27 cellular contexts compared by ENCODE assay signal in genomic region chr7:138755831-138756590, GRCh38. TPM values are rescaled to one million over a fixed set of nuclear protein-coding genes. Genes with fewer than 3 reads are reported as not detected.
DNase-seq lines count a peak whose midpoint lies in the region; ATAC-seq and TF ChIP-seq lines count a peak whose summit lies in the region.
"Had no signal": no experiment of that assay in that cellular context is flagged by ENCODE, and none has a peak within 500 bp of the region (broad histone marks: within the 10 kb centered on the region; RNA-seq: fewer than 3 reads in every experiment).

No MANE protein-coding gene starts in this region.

- peaks cover 21 to 50% (median 28%) of the 10 kb centered on the region in 4 donors for H3K4me1 Mint-ChIP-seq in CD4-positive, alpha-beta memory T cell
- peaks cover 14 to 29% of the 10 kb centered on the region in 2 donors for H3K4me1 Mint-ChIP-seq in effector memory CD8-positive, alpha-beta T cell (ENCODE audit: low read depth in 2 of 2)
- H3K4me1 Mint-ChIP-seq in nephron: peaks cover 41% of the 10 kb centered on the region
- H3K4me1 Mint-ChIP-seq: stimulated activated naive B cell treated with anti-CD40 and anti-IgM and Interleukin-4, amounts not matched to agents 10 μg/mL and 1 μg/mL and 100 μg/mL, for 72 hours had no signal

- WGBS in testis, 2 donors: 72 to 81% methylated on average over 4 of the region's 4 CpGs
- 66 to 71% (median 70%) methylated on average over 4 of the region's 4 CpGs for WGBS in ovary, 3 donors

- intact Hi-C loops in CD4-positive, alpha-beta memory T cell (cut with micrococcal nuclease): loop anchor here (10.0 kb wide), 1 partner anchor 359 kb away; no protein-coding TSS in a partner anchor
- intact Hi-C loops in PC-3 (cut with micrococcal nuclease): loop anchor here (2.0 kb wide), 2 partner anchors 73 to 109 kb away; no protein-coding TSS in a partner anchor
- intact Hi-C loops in testis (cut with DNase I; ENCODE audit: low total_unique reads): no loop called here
- intact Hi-C loops in ovary (cut with DNase I): no loop called here

- H3K27me3 Mint-ChIP-seq in CD4-positive, alpha-beta memory T cell: no peaks in the 10 kb centered on the region
- H3K27me3 Mint-ChIP-seq in effector memory CD8-positive, alpha-beta T cell: no peaks in the 10 kb centered on the region
- H3K27me3 Mint-ChIP-seq in nephron (ENCODE audit: low read depth): peaks cover 4% of the 10 kb centered on the region
- H3K27me3 Mint-ChIP-seq: activated naive CD8-positive, alpha-beta T cell treated with anti-CD3 and anti-CD28 coated beads, Interleukin-2, amount 50 U/mL, for 24 hours had no signal

- POLR2A ChIA-PET in CD4-positive, alpha-beta memory T cell (lab: Charles Lee; ENCODE audit: partially characterized antibody): no interaction called here
- POLR2A ChIA-PET in PC-3 (lab: Charles Lee; ENCODE audit: unreplicated experiment): no interaction called here

- H3K9me3 Mint-ChIP-seq in CD4-positive, alpha-beta memory T cell: peaks cover 0 to 4% (median 0%) of the 10 kb centered on the region in 8 donors
- no peaks in the 10 kb centered on the region for H3K9me3 Mint-ChIP-seq in effector memory CD8-positive, alpha-beta T cell
- no peaks in the 10 kb centered on the region for H3K9me3 Mint-ChIP-seq in nephron
- H3K9me3 Mint-ChIP-seq: activated T-helper 2 cell treated with anti-CD3 and anti-CD28 coated beads, Interferon-gamma antibody, Interleukin-2, Interleukin-4, amounts not matched to agents 10 μg/mL and 5 μg/mL and 100 μg/mL, durations not matched to agents 14 hours and 24 hours and 36 hours; stimulated activated naive B cell treated with anti-CD40 and anti-IgM and Interleukin-4, amounts not matched to agents 10 μg/mL and 1 μg/mL and 100 μg/mL, for 72 hours had no signal

- no peak overlapping the region for H3K4me3 ChIP-seq in CD4-positive, alpha-beta memory T cell (ENCODE audit: low read length in 2 of 2)
- peak overlapping the region; percentile 20; the same call in 1 of the 2 replicates for H3K4me3 ChIP-seq in PC-3 (ENCODE audit: low read length)
- no peak overlapping the region for H3K4me3 ChIP-seq in testis
- no peak overlapping the region for H3K4me3 ChIP-seq in ovary
- H3K4me3 ChIP-seq: gastrocnemius medialis, tibial nerve had no signal

- peak overlapping the region; percentile 66 for H3K4me2 ChIP-seq in PC-3 (ENCODE audit: low read length)

- H3K27ac ChIP-seq in CD4-positive, alpha-beta memory T cell (ENCODE audit: low read depth, low read length): no peak overlapping the region
- H3K27ac ChIP-seq in PC-3 (ENCODE audit: low read length) (peak overlapping the region; percentile 98), testis (no peak overlapping the region), ovary (no peak overlapping the region)
- H3K27ac ChIP-seq: epithelial cell of prostate, gastrocnemius medialis, tibial nerve had no signal

- no peaks in the 10 kb centered on the region for H4K20me1 ChIP-seq in PC-3 (ENCODE audit: low read length)

- no peaks in the 10 kb centered on the region for H3K36me3 Mint-ChIP-seq in CD4-positive, alpha-beta memory T cell
- no peaks in the 10 kb centered on the region for H3K36me3 Mint-ChIP-seq in effector memory CD8-positive, alpha-beta T cell (ENCODE audit: insufficient read depth)
- peaks cover 4% of the 10 kb centered on the region for H3K36me3 Mint-ChIP-seq in nephron (ENCODE audit: low read depth)
- H3K36me3 Mint-ChIP-seq: stimulated activated naive B cell treated with anti-CD40 and anti-IgM and Interleukin-4, amounts not matched to agents 10 μg/mL and 1 μg/mL and 100 μg/mL, for 72 hours had no signal

- no peak for TF ChIP-seq EP300 in ovary (IDR thresholded peaks at IDR 0.05)

- no peaks in the 10 kb centered on the region for H3K9me2 ChIP-seq in PC-3 (replicated peaks; ENCODE audit: low read length)

- TSS peak; percentile 65 for BruUV-seq in PC-3 (replicated peaks; lab: Mats Ljungman, UMichigan)

- no peaks in the 10 kb centered on the region for H3F3A ChIP-seq in PC-3 (ENCODE audit: low read length, unreplicated experiment)

- H3K27ac Mint-ChIP-seq in CD4-positive, alpha-beta memory T cell: peak overlapping the region in 5 of 7 donors; percentile 32 to 85 (median 43)
- H3K27ac Mint-ChIP-seq in effector memory CD8-positive, alpha-beta T cell: peak overlapping the region; percentile 53 to 71
- H3K27ac Mint-ChIP-seq in nephron: peak overlapping the region; percentile 25 to 35 (median 30)
- H3K27ac Mint-ChIP-seq: activated naive CD8-positive, alpha-beta T cell treated with anti-CD3 and anti-CD28 coated beads, Interleukin-2, amount 50 U/mL, for 24 hours; activated T-helper 2 cell treated with anti-CD3 and anti-CD28 coated beads, Interferon-gamma antibody, Interleukin-2, Interleukin-4, amounts not matched to agents 10 μg/mL and 5 μg/mL and 100 μg/mL, durations not matched to agents 14 hours and 24 hours and 36 hours; stimulated activated naive B cell treated with anti-CD40 and anti-IgM and Interleukin-4, amounts not matched to agents 10 μg/mL and 1 μg/mL and 100 μg/mL, for 72 hours had no signal

- no peaks in the 10 kb centered on the region for H3K27me3 ChIP-seq in CD4-positive, alpha-beta memory T cell (ENCODE audit: insufficient read depth, low read length)
- H3K27me3 ChIP-seq in PC-3 (ENCODE audit: low read length) (no peaks in the 10 kb centered on the region), testis (no peaks in the 10 kb centered on the region), ovary (no peaks in the 10 kb centered on the region)
- H3K27me3 ChIP-seq: gastrocnemius medialis, tibial nerve had no signal

- H3K9me3 ChIP-seq in CD4-positive, alpha-beta memory T cell (ENCODE audit: control insufficient read depth in 1 of 2, low read length in 2 of 2): no peaks in the 10 kb centered on the region
- H3K9me3 ChIP-seq in PC-3 (ENCODE audit: low read length) (no peaks in the 10 kb centered on the region), testis (no peaks in the 10 kb centered on the region), ovary (no peaks in the 10 kb centered on the region)
- H3K9me3 ChIP-seq: gastrocnemius medialis, tibial nerve had no signal

- CTCF ChIA-PET in CD4-positive, alpha-beta memory T cell (lab: Charles Lee; ENCODE audit: partially characterized antibody): interaction anchor here (1.2 to 2.0 kb wide), 3 partner anchors 12 to 130 kb away, joined by 4 to 6 read pairs (median 5); no protein-coding TSS in a partner anchor
- CTCF ChIA-PET in PC-3 (lab: Charles Lee): interaction anchor here (1.0 kb wide), 2 partner anchors 17 to 130 kb away, joined by 4 to 7 read pairs; no protein-coding TSS in a partner anchor

- peak overlapping the region; percentile 19; the same call in 1 of the 2 replicates for H2AFZ ChIP-seq in PC-3 (ENCODE audit: low read length)

- H3K4me1 ChIP-seq in CD4-positive, alpha-beta memory T cell (ENCODE audit: insufficient read depth, low read length): peaks cover 27% of the 10 kb centered on the region
- peaks cover 53% of the 10 kb centered on the region for H3K4me1 ChIP-seq in PC-3 (ENCODE audit: insufficient read depth, low read length)
- H3K4me1 ChIP-seq in testis: peaks cover 4% of the 10 kb centered on the region
- no peaks in the 10 kb centered on the region for H3K4me1 ChIP-seq in ovary (ENCODE audit: insufficient read depth)
- H3K4me1 ChIP-seq: gastrocnemius medialis, tibial nerve had no signal

- no peaks in the 10 kb centered on the region for H3K79me2 ChIP-seq in PC-3 (ENCODE audit: low read length)

- no peak for DNase-seq in CD4-positive, alpha-beta memory T cell
- DNase-seq in PC-3 (peak; percentile 77), testis (no peak), Kasumi-1 (lab: John Stamatoyannopoulos, UW) (no peak), ovary (no peak)
- no peak for DNase-seq in effector memory CD8-positive, alpha-beta T cell
- DNase-seq: activated CD4-positive, alpha-beta T cell treated with anti-CD3 and anti-CD28 coated beads for 1 hour; activated naive CD8-positive, alpha-beta T cell treated with anti-CD3 and anti-CD28 coated beads, Interleukin-2, amount 50 U/mL, for 24 hours; dermis blood vessel endothelial cell; gastrocnemius medialis; left cardiac atrium; midbrain; NCI-H146; NCI-H2227 treated with DMSO at 0.1 percent for 48 hours; stimulated activated naive B cell treated with anti-CD40 and anti-IgM and Interleukin-4, amounts not matched to agents 10 μg/mL and 1 μg/mL and 100 μg/mL, for 72 hours; T1000 had no signal

- TF ChIP-seq POLR2A in testis (IDR thresholded peaks at IDR 0.05): no peak
- no peak for TF ChIP-seq POLR2A in ovary (IDR thresholded peaks at IDR 0.05)

- no peak overlapping the region for H3K4me3 Mint-ChIP-seq in CD4-positive, alpha-beta memory T cell
- H3K4me3 Mint-ChIP-seq in effector memory CD8-positive, alpha-beta T cell: no peak overlapping the region
- peak overlapping the region in 1 of 3 experiments; percentile 41 for H3K4me3 Mint-ChIP-seq in nephron
- H3K4me3 Mint-ChIP-seq: activated naive CD8-positive, alpha-beta T cell treated with anti-CD3 and anti-CD28 coated beads, Interleukin-2, amount 50 U/mL, for 24 hours; stimulated activated naive B cell treated with anti-CD40 and anti-IgM and Interleukin-4, amounts not matched to agents 10 μg/mL and 1 μg/mL and 100 μg/mL, for 72 hours had no signal

- TF ChIP-seq CTCF in PC-3 (conservative IDR thresholded peaks at IDR 0.05; ENCODE audit: low read depth, low read length): no peak
- no peak for TF ChIP-seq CTCF in nephron (IDR thresholded peaks at IDR 0.05; ENCODE audit: unreplicated experiment in 3 of 3)
- no peak for TF ChIP-seq CTCF in testis (IDR thresholded peaks at IDR 0.05)
- no peak for TF ChIP-seq CTCF in ovary (IDR thresholded peaks at IDR 0.05)

- H3K9ac ChIP-seq in PC-3 (ENCODE audit: low read length): peak overlapping the region; percentile 82

- no peaks in the 10 kb centered on the region for H3K36me3 ChIP-seq in CD4-positive, alpha-beta memory T cell (ENCODE audit: insufficient read depth, low read length)
- H3K36me3 ChIP-seq in PC-3 (ENCODE audit: low read depth, low read length) (no peaks in the 10 kb centered on the region), testis (ENCODE audit: low read depth, missing control alignments) (no peaks in the 10 kb centered on the region), ovary (no peaks in the 10 kb centered on the region)
- H3K36me3 ChIP-seq: gastrocnemius medialis, tibial nerve had no signal

- ATAC-seq in PC-3 (peak; percentile 69), HG02938 (IDR thresholded peaks at IDR 0.05; ENCODE audit: unreplicated experiment) (no peak)
- ATAC-seq in effector memory CD8-positive, alpha-beta T cell (replicated peaks): no peak
- ATAC-seq: activated naive CD8-positive, alpha-beta T cell treated with anti-CD3 and anti-CD28 coated beads, Interleukin-2, amount 50 U/mL, for 24 hours; gastrocnemius medialis; left cardiac atrium; Panc1; sciatic nerve; stimulated activated naive B cell treated with anti-CD40 and anti-IgM and Interleukin-4, amounts not matched to agents 10 μg/mL and 1 μg/mL and 100 μg/mL, for 72 hours had no signal

RNA-seq across cellular contexts. Expression of gene TMEM213, which starts 41.8 kb away (rescaled TPM):
- total RNA-seq in CD4-positive, alpha-beta memory T cell: not detected
- not detected for polyA plus RNA-seq in CD4-positive, alpha-beta memory T cell
- total RNA-seq in PC-3 (2014; rRNA removed) (not detected in 2 replicates), testis (under 1 TPM in 1 of 2 donors, not detected in 1; 0.31 TPM), ovary (not detected)
- polyA plus RNA-seq in testis (ENCODE audit: insufficient read depth, low read depth, low replicate concordance) (0.09 TPM), ovary (not detected)
- total RNA-seq: activated T-helper 2 cell treated with anti-CD3 and anti-CD28 coated beads, Interferon-gamma antibody, Interleukin-2, Interleukin-4, amounts not matched to agents 10 μg/mL and 5 μg/mL and 100 μg/mL, durations not matched to agents 14 hours and 24 hours and 36 hours; bronchial epithelial cell; dermis blood vessel endothelial cell; gastrocnemius medialis; H4; left cardiac atrium; M059J; osteoblast; sciatic nerve; tibial nerve had no signal

RNA-seq across cellular contexts. Expression of gene ATP6V0A4, which starts 42.0 kb away (rescaled TPM):
- total RNA-seq in CD4-positive, alpha-beta memory T cell: not detected
- polyA plus RNA-seq in CD4-positive, alpha-beta memory T cell: not detected
- total RNA-seq in PC-3 (2014; rRNA removed) (0.86 and 1.0 TPM in 2 replicates), testis (1 to 10 TPM in 1 of 2 donors, under 1 TPM in 1; 0.79 to 1.8 TPM), ovary (not detected)
- polyA plus RNA-seq in testis (ENCODE audit: insufficient read depth, low read depth, low replicate concordance) (0.65 TPM), ovary (1 to 10 TPM in 1 of 2 donors, not detected in 1; 1.7 TPM)
- total RNA-seq: activated T-helper 2 cell treated with anti-CD3 and anti-CD28 coated beads, Interferon-gamma antibody, Interleukin-2, Interleukin-4, amounts not matched to agents 10 μg/mL and 5 μg/mL and 100 μg/mL, durations not matched to agents 14 hours and 24 hours and 36 hours; bronchial epithelial cell; dermis blood vessel endothelial cell; gastrocnemius medialis; left cardiac atrium; sciatic nerve; tibial nerve had no signal

RNA-seq across cellular contexts. Expression of gene SVOPL, which starts 54.8 kb away (rescaled TPM):
- total RNA-seq in CD4-positive, alpha-beta memory T cell: not detected
- polyA plus RNA-seq in CD4-positive, alpha-beta memory T cell: not detected
- total RNA-seq in PC-3 (2014; rRNA removed) (not detected in 2 replicates), testis (1 to 10 TPM; 1.1 to 1.7 TPM), ovary (1 to 10 TPM in 2 of 7 donors, under 1 TPM in 4, not detected in 1; 0.08 to 1.3 (median 0.72) TPM)
- polyA plus RNA-seq in testis (ENCODE audit: insufficient read depth, low read depth, low replicate concordance) (4.0 TPM), ovary (1 to 10 TPM in 1 of 2 donors, under 1 TPM in 1; 0.81 to 1.3 TPM)
- total RNA-seq: activated T-helper 2 cell treated with anti-CD3 and anti-CD28 coated beads, Interferon-gamma antibody, Interleukin-2, Interleukin-4, amounts not matched to agents 10 μg/mL and 5 μg/mL and 100 μg/mL, durations not matched to agents 14 hours and 24 hours and 36 hours; dermis blood vessel endothelial cell; gastrocnemius medialis; H4; left cardiac atrium; M059J; osteoblast; sciatic nerve; tibial nerve had no signal

Comparison
In these comparisons a context has a peak if more than half of its experiments do, and no peak if none do; other contexts are left out.
1. intact Hi-C loops: an anchor here in CD4-positive, alpha-beta memory T cell (10.0 kb wide) and PC-3 (2.0 kb wide); none called in testis and ovary.